1 cellular context compared by ENCODE assay signal in genomic region chr17:61460796-61461585, GRCh38.
TF ChIP-seq lines count a peak whose summit lies in the region.

No MANE protein-coding gene starts in this region.

TF ChIP-seq in HepG2, 621 proteins besides CTCF, POLR2A, EP300 and RAD21 (continued from another document and continues in another):
- TF ChIP-seq, protein P1, sequence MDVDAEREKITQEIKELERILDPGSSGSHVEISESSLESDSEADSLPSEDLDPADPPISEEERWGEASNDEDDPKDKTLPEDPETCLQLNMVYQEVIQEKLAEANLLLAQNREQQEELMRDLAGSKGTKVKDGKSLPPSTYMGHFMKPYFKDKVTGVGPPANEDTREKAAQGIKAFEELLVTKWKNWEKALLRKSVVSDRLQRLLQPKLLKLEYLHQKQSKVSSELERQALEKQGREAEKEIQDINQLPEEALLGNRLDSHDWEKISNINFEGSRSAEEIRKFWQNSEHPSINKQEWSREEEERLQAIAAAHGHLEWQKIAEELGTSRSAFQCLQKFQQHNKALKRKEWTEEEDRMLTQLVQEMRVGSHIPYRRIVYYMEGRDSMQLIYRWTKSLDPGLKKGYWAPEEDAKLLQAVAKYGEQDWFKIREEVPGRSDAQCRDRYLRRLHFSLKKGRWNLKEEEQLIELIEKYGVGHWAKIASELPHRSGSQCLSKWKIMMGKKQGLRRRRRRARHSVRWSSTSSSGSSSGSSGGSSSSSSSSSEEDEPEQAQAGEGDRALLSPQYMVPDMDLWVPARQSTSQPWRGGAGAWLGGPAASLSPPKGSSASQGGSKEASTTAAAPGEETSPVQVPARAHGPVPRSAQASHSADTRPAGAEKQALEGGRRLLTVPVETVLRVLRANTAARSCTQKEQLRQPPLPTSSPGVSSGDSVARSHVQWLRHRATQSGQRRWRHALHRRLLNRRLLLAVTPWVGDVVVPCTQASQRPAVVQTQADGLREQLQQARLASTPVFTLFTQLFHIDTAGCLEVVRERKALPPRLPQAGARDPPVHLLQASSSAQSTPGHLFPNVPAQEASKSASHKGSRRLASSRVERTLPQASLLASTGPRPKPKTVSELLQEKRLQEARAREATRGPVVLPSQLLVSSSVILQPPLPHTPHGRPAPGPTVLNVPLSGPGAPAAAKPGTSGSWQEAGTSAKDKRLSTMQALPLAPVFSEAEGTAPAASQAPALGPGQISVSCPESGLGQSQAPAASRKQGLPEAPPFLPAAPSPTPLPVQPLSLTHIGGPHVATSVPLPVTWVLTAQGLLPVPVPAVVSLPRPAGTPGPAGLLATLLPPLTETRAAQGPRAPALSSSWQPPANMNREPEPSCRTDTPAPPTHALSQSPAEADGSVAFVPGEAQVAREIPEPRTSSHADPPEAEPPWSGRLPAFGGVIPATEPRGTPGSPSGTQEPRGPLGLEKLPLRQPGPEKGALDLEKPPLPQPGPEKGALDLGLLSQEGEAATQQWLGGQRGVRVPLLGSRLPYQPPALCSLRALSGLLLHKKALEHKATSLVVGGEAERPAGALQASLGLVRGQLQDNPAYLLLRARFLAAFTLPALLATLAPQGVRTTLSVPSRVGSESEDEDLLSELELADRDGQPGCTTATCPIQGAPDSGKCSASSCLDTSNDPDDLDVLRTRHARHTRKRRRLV (CRISPR knock-in tag; IDR thresholded peaks at IDR 0.05): no peak
- TF ChIP-seq ZSCAN25 (CRISPR knock-in tag; IDR thresholded peaks at IDR 0.05) (no peak), ZBTB21 (CRISPR knock-in tag; IDR thresholded peaks at IDR 0.05) (0 out of 2 replicates have a peak, but pooled peaks have one; percentile 36), ZNF850 (CRISPR knock-in tag; conservative IDR thresholded peaks at IDR 0.05) (no peak), SKI (IDR thresholded peaks at IDR 0.05; ENCODE audit: partially characterized antibody) (peak; percentile 87), NR2F1 (CRISPR knock-in tag; IDR thresholded peaks at IDR 0.05) (no peak), TGIF2 (CRISPR knock-in tag; IDR thresholded peaks at IDR 0.05) (no peak), PHF8 (CRISPR knock-in tag; IDR thresholded peaks at IDR 0.05) (peak; percentile 27; the same call in 1 of the 2 replicates), ZNF232 (CRISPR knock-in tag; IDR thresholded peaks at IDR 0.05; ENCODE audit: borderline replicate concordance) (no peak), RBM22 (optimal IDR thresholded peaks at IDR 0.05; ENCODE audit: low read length) (no peak), SKIL (CRISPR knock-in tag; IDR thresholded peaks at IDR 0.05; ENCODE audit: borderline replicate concordance) (peak; percentile 88; the same call in 1 of the 2 replicates), ZNF883 (CRISPR knock-in tag; IDR thresholded peaks at IDR 0.05; ENCODE audit: not compliant biosample characterization) (no peak), ZNF383 (CRISPR knock-in tag; IDR thresholded peaks at IDR 0.05; ENCODE audit: borderline replicate concordance) (no peak), KDM5A (IDR thresholded peaks at IDR 0.05; ENCODE audit: borderline replicate concordance, low read length) (no peak), NFYC (CRISPR knock-in tag; IDR thresholded peaks at IDR 0.05) (no peak; the same call in 1 of the 2 replicates), ZNF354B (CRISPR knock-in tag; IDR thresholded peaks at IDR 0.05) (no peak), NFKB2 (CRISPR knock-in tag; IDR thresholded peaks at IDR 0.05; ENCODE audit: borderline replicate concordance) (no peak), ELK4 (CRISPR knock-in tag; IDR thresholded peaks at IDR 0.05; ENCODE audit: borderline replicate concordance) (no peak), ZNF75D (CRISPR knock-in tag; IDR thresholded peaks at IDR 0.05; ENCODE audit: borderline replicate concordance) (no peak), MED8 (CRISPR knock-in tag; IDR thresholded peaks at IDR 0.05; ENCODE audit: insufficient replicate concordance) (peak; percentile 38), ZNF670 (CRISPR knock-in tag; IDR thresholded peaks at IDR 0.05; ENCODE audit: borderline replicate concordance) (no peak), ZMYM4 (CRISPR knock-in tag; IDR thresholded peaks at IDR 0.05) (peak; percentile 50)
- TF ChIP-seq, protein P2, sequence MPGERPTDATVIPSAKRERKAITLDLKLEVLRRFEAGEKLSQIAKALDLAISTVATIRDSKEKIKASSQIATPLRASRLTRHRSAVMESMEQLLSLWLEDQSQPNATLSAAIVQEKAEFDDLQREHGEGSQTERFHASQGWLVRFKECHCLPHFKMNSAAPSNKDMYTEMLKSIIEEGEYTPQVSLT (CRISPR knock-in tag; IDR thresholded peaks at IDR 0.05; ENCODE audit: borderline replicate concordance, low read depth): no peak
- TF ChIP-seq, protein P3, sequence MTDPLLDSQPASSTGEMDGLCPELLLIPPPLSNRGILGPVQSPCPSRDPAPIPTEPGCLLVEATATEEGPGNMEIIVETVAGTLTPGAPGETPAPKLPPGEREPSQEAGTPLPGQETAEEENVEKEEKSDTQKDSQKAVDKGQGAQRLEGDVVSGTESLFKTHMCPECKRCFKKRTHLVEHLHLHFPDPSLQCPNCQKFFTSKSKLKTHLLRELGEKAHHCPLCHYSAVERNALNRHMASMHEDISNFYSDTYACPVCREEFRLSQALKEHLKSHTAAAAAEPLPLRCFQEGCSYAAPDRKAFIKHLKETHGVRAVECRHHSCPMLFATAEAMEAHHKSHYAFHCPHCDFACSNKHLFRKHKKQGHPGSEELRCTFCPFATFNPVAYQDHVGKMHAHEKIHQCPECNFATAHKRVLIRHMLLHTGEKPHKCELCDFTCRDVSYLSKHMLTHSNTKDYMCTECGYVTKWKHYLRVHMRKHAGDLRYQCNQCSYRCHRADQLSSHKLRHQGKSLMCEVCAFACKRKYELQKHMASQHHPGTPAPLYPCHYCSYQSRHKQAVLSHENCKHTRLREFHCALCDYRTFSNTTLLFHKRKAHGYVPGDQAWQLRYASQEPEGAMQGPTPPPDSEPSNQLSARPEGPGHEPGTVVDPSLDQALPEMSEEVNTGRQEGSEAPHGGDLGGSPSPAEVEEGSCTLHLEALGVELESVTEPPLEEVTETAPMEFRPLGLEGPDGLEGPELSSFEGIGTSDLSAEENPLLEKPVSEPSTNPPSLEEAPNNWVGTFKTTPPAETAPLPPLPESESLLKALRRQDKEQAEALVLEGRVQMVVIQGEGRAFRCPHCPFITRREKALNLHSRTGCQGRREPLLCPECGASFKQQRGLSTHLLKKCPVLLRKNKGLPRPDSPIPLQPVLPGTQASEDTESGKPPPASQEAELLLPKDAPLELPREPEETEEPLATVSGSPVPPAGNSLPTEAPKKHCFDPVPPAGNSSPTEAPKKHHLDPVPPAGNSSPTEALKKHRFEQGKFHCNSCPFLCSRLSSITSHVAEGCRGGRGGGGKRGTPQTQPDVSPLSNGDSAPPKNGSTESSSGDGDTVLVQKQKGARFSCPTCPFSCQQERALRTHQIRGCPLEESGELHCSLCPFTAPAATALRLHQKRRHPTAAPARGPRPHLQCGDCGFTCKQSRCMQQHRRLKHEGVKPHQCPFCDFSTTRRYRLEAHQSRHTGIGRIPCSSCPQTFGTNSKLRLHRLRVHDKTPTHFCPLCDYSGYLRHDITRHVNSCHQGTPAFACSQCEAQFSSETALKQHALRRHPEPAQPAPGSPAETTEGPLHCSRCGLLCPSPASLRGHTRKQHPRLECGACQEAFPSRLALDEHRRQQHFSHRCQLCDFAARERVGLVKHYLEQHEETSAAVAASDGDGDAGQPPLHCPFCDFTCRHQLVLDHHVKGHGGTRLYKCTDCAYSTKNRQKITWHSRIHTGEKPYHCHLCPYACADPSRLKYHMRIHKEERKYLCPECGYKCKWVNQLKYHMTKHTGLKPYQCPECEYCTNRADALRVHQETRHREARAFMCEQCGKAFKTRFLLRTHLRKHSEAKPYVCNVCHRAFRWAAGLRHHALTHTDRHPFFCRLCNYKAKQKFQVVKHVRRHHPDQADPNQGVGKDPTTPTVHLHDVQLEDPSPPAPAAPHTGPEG (CRISPR knock-in tag; IDR thresholded peaks at IDR 0.05): no peak
- TF ChIP-seq, protein P4, sequence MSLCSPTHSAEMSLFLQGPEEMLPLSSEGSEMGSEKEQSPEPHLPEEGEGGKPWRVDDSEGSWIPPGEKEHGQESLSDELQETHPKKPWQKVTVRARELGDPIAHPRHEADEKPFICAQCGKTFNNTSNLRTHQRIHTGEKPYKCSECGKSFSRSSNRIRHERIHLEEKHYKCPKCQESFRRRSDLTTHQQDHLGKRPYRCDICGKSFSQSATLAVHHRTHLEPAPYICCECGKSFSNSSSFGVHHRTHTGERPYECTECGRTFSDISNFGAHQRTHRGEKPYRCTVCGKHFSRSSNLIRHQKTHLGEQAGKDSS (CRISPR knock-in tag; IDR thresholded peaks at IDR 0.05; ENCODE audit: borderline replicate concordance, low read depth): no peak
- TF ChIP-seq, protein P5, sequence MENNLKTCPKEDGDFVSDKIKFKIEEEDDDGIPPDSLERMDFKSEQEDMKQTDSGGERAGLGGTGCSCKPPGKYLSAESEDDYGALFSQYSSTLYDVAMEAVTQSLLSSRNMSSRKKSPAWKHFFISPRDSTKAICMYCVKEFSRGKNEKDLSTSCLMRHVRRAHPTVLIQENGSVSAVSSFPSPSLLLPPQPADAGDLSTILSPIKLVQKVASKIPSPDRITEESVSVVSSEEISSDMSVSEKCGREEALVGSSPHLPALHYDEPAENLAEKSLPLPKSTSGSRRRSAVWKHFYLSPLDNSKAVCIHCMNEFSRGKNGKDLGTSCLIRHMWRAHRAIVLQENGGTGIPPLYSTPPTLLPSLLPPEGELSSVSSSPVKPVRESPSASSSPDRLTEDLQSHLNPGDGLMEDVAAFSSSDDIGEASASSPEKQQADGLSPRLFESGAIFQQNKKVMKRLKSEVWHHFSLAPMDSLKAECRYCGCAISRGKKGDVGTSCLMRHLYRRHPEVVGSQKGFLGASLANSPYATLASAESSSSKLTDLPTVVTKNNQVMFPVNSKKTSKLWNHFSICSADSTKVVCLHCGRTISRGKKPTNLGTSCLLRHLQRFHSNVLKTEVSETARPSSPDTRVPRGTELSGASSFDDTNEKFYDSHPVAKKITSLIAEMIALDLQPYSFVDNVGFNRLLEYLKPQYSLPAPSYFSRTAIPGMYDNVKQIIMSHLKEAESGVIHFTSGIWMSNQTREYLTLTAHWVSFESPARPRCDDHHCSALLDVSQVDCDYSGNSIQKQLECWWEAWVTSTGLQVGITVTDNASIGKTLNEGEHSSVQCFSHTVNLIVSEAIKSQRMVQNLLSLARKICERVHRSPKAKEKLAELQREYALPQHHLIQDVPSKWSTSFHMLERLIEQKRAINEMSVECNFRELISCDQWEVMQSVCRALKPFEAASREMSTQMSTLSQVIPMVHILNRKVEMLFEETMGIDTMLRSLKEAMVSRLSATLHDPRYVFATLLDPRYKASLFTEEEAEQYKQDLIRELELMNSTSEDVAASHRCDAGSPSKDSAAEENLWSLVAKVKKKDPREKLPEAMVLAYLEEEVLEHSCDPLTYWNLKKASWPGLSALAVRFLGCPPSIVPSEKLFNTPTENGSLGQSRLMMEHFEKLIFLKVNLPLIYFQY (CRISPR knock-in tag; IDR thresholded peaks at IDR 0.05; ENCODE audit: borderline replicate concordance): peak; percentile 72; the same call in 1 of the 2 replicates
- TF ChIP-seq, protein P6, sequence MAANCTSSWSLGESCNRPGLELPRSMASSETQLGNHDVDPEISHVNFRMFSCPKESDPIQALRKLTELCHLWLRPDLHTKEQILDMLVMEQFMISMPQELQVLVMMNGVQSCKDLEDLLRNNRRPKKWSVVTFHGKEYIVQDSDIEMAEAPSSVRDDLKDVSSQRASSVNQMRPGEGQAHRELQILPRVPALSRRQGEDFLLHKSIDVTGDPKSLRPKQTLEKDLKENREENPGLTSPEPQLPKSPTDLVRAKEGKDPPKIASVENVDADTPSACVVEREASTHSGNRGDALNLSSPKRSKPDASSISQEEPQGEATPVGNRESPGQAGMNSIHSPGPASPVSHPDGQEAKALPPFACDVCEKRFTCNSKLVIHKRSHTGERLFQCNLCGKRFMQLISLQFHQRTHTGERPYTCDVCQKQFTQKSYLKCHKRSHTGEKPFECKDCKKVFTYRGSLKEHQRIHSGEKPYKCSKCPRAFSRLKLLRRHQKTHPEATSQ (CRISPR knock-in tag; IDR thresholded peaks at IDR 0.05; ENCODE audit: borderline replicate concordance): no peak
- TF ChIP-seq, protein P7, sequence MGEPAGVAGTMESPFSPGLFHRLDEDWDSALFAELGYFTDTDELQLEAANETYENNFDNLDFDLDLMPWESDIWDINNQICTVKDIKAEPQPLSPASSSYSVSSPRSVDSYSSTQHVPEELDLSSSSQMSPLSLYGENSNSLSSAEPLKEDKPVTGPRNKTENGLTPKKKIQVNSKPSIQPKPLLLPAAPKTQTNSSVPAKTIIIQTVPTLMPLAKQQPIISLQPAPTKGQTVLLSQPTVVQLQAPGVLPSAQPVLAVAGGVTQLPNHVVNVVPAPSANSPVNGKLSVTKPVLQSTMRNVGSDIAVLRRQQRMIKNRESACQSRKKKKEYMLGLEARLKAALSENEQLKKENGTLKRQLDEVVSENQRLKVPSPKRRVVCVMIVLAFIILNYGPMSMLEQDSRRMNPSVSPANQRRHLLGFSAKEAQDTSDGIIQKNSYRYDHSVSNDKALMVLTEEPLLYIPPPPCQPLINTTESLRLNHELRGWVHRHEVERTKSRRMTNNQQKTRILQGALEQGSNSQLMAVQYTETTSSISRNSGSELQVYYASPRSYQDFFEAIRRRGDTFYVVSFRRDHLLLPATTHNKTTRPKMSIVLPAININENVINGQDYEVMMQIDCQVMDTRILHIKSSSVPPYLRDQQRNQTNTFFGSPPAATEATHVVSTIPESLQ (CRISPR knock-in tag; conservative IDR thresholded peaks at IDR 0.05): no peak
